Comparison of ENCODE assay signal across 8 cellular contexts in the genomic region with DNA sequence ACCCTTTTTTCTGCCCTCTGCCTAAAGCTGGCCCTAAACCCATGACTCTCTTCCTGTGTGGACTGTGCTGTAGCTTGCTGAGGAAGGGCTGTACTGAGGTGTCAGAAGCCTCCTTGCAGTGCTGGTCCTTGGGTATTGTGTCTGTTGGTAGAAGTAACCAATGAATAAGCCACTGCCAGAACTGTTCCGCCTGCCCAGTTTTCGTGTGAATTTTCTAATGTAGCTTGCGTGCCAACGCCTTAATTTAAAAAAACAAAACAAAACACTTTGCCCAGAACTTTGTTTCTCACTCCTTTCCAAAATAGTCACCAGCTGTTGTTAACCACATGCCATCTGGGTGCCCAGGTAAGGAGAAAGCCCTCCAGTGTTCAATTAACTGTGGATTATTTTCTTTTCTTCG.
DNase-seq lines count a peak whose midpoint lies in the region; ATAC-seq lines count a peak whose summit lies in the region.

No MANE protein-coding gene starts in this region.

- peak; percentile 48 for DNase-seq in activated naive CD4-positive, alpha-beta T cell treated with Interleukin-2 at 50 U/mL for 16 hours
- DNase-seq in activated naive CD4-positive, alpha-beta T cell treated with anti-CD3 and anti-CD28 coated beads, Interleukin-2, amount 50 U/mL, for 16 hours = no peak
- peak; percentile 46 to 47 for DNase-seq in activated T-cell treated with anti-CD3 and anti-CD28 coated beads, Interleukin-2, amount 50 U/mL, for 48 hours
- peak; percentile 14 for DNase-seq in stimulated activated naive CD8-positive, alpha-beta T cell treated with anti-CD3 and anti-CD28 coated beads, Interleukin-15, Interleukin-2, amounts not matched to agents 100 U/mL and 50 U/mL, for 24 hours
- DNase-seq in AML-193 (lab: John Stamatoyannopoulos, UW) = no peak
- no peak for DNase-seq in HK-2 (ENCODE audit: unreplicated experiment)
- no peak for DNase-seq in GM19238 (ENCODE audit: insufficient read length, low spot score)

- peak; percentile 41 for ATAC-seq in HG03097 (IDR thresholded peaks at IDR 0.05; ENCODE audit: low FRiP score, unreplicated experiment)
- peak; percentile 26 for ATAC-seq in stimulated activated naive CD8-positive, alpha-beta T cell treated with anti-CD3 and anti-CD28 coated beads, Interleukin-15, Interleukin-2, amounts not matched to agents 100 U/mL and 50 U/mL, for 24 hours

Comparison
In these comparisons a context has a peak if more than half of its experiments do, and no peak if none do; other contexts are left out.
1. DNase-seq: peak in activated naive CD4-positive, alpha-beta T cell treated with Interleukin-2 at 50 U/mL for 16 hours (single experiment), activated T-cell treated with anti-CD3 and anti-CD28 coated beads, Interleukin-2, amount 50 U/mL, for 48 hours (2 of 2) and stimulated activated naive CD8-positive, alpha-beta T cell treated with anti-CD3 and anti-CD28 coated beads, Interleukin-15, Interleukin-2, amounts not matched to agents 100 U/mL and 50 U/mL, for 24 hours (single experiment); none in activated naive CD4-positive, alpha-beta T cell treated with anti-CD3 and anti-CD28 coated beads, Interleukin-2, amount 50 U/mL, for 16 hours (single experiment), AML-193 (0 of 2), HK-2 (single experiment) and GM19238 (single experiment).